20 cellular contexts compared by ENCODE assay signal in the genomic region with DNA sequence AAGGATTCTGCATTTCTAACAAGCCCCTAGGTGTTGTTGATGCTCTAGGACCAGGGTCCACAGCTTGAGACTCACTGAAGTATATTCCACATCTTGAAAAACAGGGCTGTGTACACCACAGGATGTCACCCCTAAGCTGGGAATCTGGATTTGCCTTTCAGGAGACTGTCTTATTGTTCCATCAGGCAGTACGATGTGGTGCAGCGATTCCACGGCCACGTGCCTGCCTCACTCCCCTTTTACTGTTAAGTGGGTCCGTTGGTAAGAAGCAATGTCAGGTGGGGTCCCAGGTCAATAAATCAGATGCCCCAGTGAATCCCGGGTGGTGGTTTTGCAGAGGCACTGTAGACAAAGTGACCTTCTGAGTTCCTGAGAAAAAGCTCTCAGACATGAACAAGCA.
"Had no signal": no experiment of that assay in that cellular context is flagged by ENCODE, and none has a peak within 500 bp of the region (broad histone marks: within the 10 kb centered on the region; RNA-seq: fewer than 3 reads in every experiment).

No MANE protein-coding gene starts in this region.

- ATAC-seq: gastrocnemius medialis, heart right ventricle, left cardiac atrium, left lung, left ventricle myocardium superior, lower lobe of right lung, mucosa of descending colon had no signal

- H3K4me1 Mint-ChIP-seq: naive B cell had no signal

- H3K27me3 Mint-ChIP-seq: dendritic cell treated with granulocyte-macrophage colony-stimulating factor and Interleukin-4, amounts not matched to agents 40 ng/mL and 50 ng/mL, for 4 days had no signal

- H3K27me3 ChIP-seq: esophagus squamous epithelium, gastrocnemius medialis had no signal

- H3K4me3 ChIP-seq: coronary artery, esophagus squamous epithelium, gastrocnemius medialis, heart right ventricle, left lung, lower lobe of right lung, mucosa of descending colon had no signal

- H3K36me3 Mint-ChIP-seq: mesothelial cell of epicardium, naive B cell had no signal

- H3K36me3 ChIP-seq: esophagus squamous epithelium, gastrocnemius medialis, heart right ventricle, left lung, lower lobe of right lung had no signal

- H3K4me3 Mint-ChIP-seq: dendritic cell treated with granulocyte-macrophage colony-stimulating factor and Interleukin-4, amounts not matched to agents 40 ng/mL and 50 ng/mL, for 4 days; mesothelial cell of epicardium had no signal

- H3K27ac Mint-ChIP-seq: dendritic cell treated with granulocyte-macrophage colony-stimulating factor and Interleukin-4, amounts not matched to agents 40 ng/mL and 50 ng/mL, for 4 days; mesothelial cell of epicardium; naive B cell had no signal

- H3K9me3 ChIP-seq: esophagus squamous epithelium, gastrocnemius medialis, lower lobe of right lung had no signal

- H3K27ac ChIP-seq: coronary artery, esophagus squamous epithelium, gastrocnemius medialis, heart right ventricle, left lung, lower lobe of right lung had no signal

- DNase-seq: effector CD4-positive, alpha-beta T cell; effector memory CD4-positive, alpha-beta T cell; esophagus squamous epithelium; foreskin fibroblast; foreskin melanocyte; gastrocnemius medialis; glutamatergic neuron; head of caudate nucleus; heart right ventricle; hippocampal formation; left cardiac atrium; left lung; left ventricle myocardium superior; lower lobe of right lung; mesenchymal stem cell; mucosa of descending colon; naive B cell had no signal

- H3K4me1 ChIP-seq: gastrocnemius medialis, heart right ventricle, lower lobe of right lung had no signal
